8 cellular contexts compared by ENCODE assay signal in genomic region chr6:33201147-33201545, GRCh38.
DNase-seq lines count a peak whose midpoint lies in the region; ATAC-seq lines count a peak whose summit lies in the region.

No MANE protein-coding gene starts in this region.

- H3K4me3 Mint-ChIP-seq in activated naive CD8-positive, alpha-beta T cell: peak overlapping the region; percentile 99

- H3K36me3 ChIP-seq in iPS-15b (ENCODE audit: control insufficient read depth, insufficient read depth, low read length): peaks cover 26% of the 10 kb centered on the region
- peaks cover 7 to 41% (median 34%) of the 10 kb centered on the region in 5 donors for H3K36me3 ChIP-seq in subcutaneous abdominal adipose tissue (ENCODE audit: control insufficient read depth in 5 of 5, insufficient read depth in 5 of 5, low read length in 5 of 5)

- peaks cover 8% of the 10 kb centered on the region for H3K36me3 Mint-ChIP-seq in activated naive CD8-positive, alpha-beta T cell

- peak overlapping the region; percentile 96 for H3K27ac ChIP-seq in subcutaneous abdominal adipose tissue (ENCODE audit: low read depth, low read length)

- peak overlapping the region; percentile 99 for H3K4me3 ChIP-seq in iPS-15b (ENCODE audit: low read depth, low read length)
- H3K4me3 ChIP-seq in subcutaneous abdominal adipose tissue (ENCODE audit: low read depth in 1 of 5, low read length in 5 of 5): peak overlapping the region; percentile 91 to 94 (median 92)

- H3K9me3 ChIP-seq in iPS-15b (ENCODE audit: control insufficient read depth, insufficient read depth, low read length) (no peaks in the 10 kb centered on the region), subcutaneous abdominal adipose tissue (ENCODE audit: control insufficient read depth in 5 of 5, low read length in 5 of 5) (no peaks in the 10 kb centered on the region)

- no peak for DNase-seq in NCI-H1048 (lab: John Stamatoyannopoulos, UW)

- H3K27ac Mint-ChIP-seq in activated naive CD8-positive, alpha-beta T cell: peak overlapping the region; percentile 100

- H3K9me3 Mint-ChIP-seq in activated naive CD8-positive, alpha-beta T cell (ENCODE audit: low read depth): no peaks in the 10 kb centered on the region

- H3K4me1 ChIP-seq in iPS-15b (ENCODE audit: control insufficient read depth, insufficient read depth, low read length) (peaks cover 24% of the 10 kb centered on the region), subcutaneous abdominal adipose tissue (ENCODE audit: control insufficient read depth in 5 of 5, insufficient read depth in 5 of 5, low read length in 5 of 5) (peaks cover 17 to 64% (median 57%) of the 10 kb centered on the region in 5 donors)

- ATAC-seq in HG02970 (IDR thresholded peaks at IDR 0.05; ENCODE audit: low FRiP score, unreplicated experiment) (peak; percentile 1), HG02840 (IDR thresholded peaks at IDR 0.05; ENCODE audit: low FRiP score, unreplicated experiment) (no peak), HG02973 (IDR thresholded peaks at IDR 0.05; ENCODE audit: unreplicated experiment) (no peak), GM21528 (IDR thresholded peaks at IDR 0.05; ENCODE audit: low FRiP score, unreplicated experiment) (no peak)

- H3K9ac ChIP-seq in iPS-15b (ENCODE audit: low read depth, low read length) (peak overlapping the region; percentile 99), subcutaneous abdominal adipose tissue (ENCODE audit: low read length in 5 of 5) (peak overlapping the region; percentile 89 to 99 (median 96))

- H3K27me3 Mint-ChIP-seq in activated naive CD8-positive, alpha-beta T cell: no peaks in the 10 kb centered on the region

- H3K27me3 ChIP-seq in iPS-15b (ENCODE audit: control insufficient read depth, insufficient read depth, low read length) (peaks cover 12% of the 10 kb centered on the region), subcutaneous abdominal adipose tissue (ENCODE audit: control insufficient read depth in 5 of 5, insufficient read depth in 4 of 5, low read length in 5 of 5) (no peaks in the 10 kb centered on the region)

- peaks cover 72% of the 10 kb centered on the region for H3K4me1 Mint-ChIP-seq in activated naive CD8-positive, alpha-beta T cell (ENCODE audit: low read depth)
